Comparison of ENCODE assay signal across 10 cellular contexts in genomic region chr6:87808005-87808757, GRCh38.
DNase-seq lines count a peak whose midpoint lies in the region; ATAC-seq, FAIRE-seq and TF ChIP-seq lines count a peak whose summit lies in the region.
"Had no signal": no experiment of that assay in that cellular context is flagged by ENCODE, and none has a peak within 500 bp of the region (broad histone marks: within the 10 kb centered on the region; RNA-seq: fewer than 3 reads in every experiment).

No MANE protein-coding gene starts in this region.

- H3K27me3 ChIP-seq in Panc1 (ENCODE audit: control insufficient read depth, insufficient read depth, low read length) (no peaks in the 10 kb centered on the region; the same call in 1 of the 2 replicates), keratinocyte (ENCODE audit: control insufficient read depth, extremely low read depth, insufficient read depth, low read length) (peaks cover 11% of the 10 kb centered on the region), Karpas-422 (ENCODE audit: low read length) (no peaks in the 10 kb centered on the region)

- H3K4me2 ChIP-seq in keratinocyte (ENCODE audit: control insufficient read depth, extremely low read depth, insufficient read depth, low read depth, low read length) (peak overlapping the region; percentile 18), Karpas-422 (ENCODE audit: low read depth, low read length, poor library complexity, severe bottlenecking) (no peak overlapping the region)

- H3K4me1 ChIP-seq in Panc1 (ENCODE audit: control insufficient read depth, insufficient read depth, low read length) (no peaks in the 10 kb centered on the region), keratinocyte (ENCODE audit: control insufficient read depth, extremely low read depth, insufficient read depth, low read length) (peaks cover 14% of the 10 kb centered on the region), Karpas-422 (ENCODE audit: low read length) (no peaks in the 10 kb centered on the region)

- H3K27ac ChIP-seq in Panc1 (ENCODE audit: low read length) (no peak overlapping the region), keratinocyte (ENCODE audit: control insufficient read depth, insufficient read depth, low read length) (no peak overlapping the region), Karpas-422 (ENCODE audit: low read length) (no peak overlapping the region)

- CTCF ChIA-PET in Panc1 (lab: Charles Lee): no interaction called here

- ATAC-seq in HG02870 (IDR thresholded peaks at IDR 0.05; ENCODE audit: unreplicated experiment) (peak; percentile 49), Panc1 (peak; percentile 81), HG03378 (IDR thresholded peaks at IDR 0.05; ENCODE audit: unreplicated experiment) (no peak), HG02938 (IDR thresholded peaks at IDR 0.05; ENCODE audit: unreplicated experiment) (no peak)
- ATAC-seq: right cardiac atrium had no signal

- dilution Hi-C loops in keratinocyte (cut with MboI; ENCODE audit: extremely low pct_ligation_motif_present, low sequenced_read_pairs): no loop called here

- BruUV-seq in Panc1 (replicated peaks; lab: Mats Ljungman, UMichigan): no TSS peak

- H3K4me3 ChIP-seq in GM12865 (ENCODE audit: low read depth, low read length): no peak overlapping the region
- no peak overlapping the region for H3K4me3 ChIP-seq in Panc1 (ENCODE audit: low read depth in 2 of 2, low read length in 2 of 2)
- H3K4me3 ChIP-seq in keratinocyte (ENCODE audit: control insufficient read depth in 2 of 3, extremely low read depth in 1 of 3, insufficient read depth in 2 of 3, low read depth in 1 of 3, low read length in 3 of 3): no peak overlapping the region
- H3K4me3 ChIP-seq in Karpas-422 (ENCODE audit: low read length): no peak overlapping the region

- H4K20me1 ChIP-seq in keratinocyte (ENCODE audit: control insufficient read depth, extremely low read depth, insufficient read depth, low read length): no peaks in the 10 kb centered on the region
- no peaks in the 10 kb centered on the region for H4K20me1 ChIP-seq in Karpas-422 (ENCODE audit: insufficient read depth, low read depth, low read length)

- H3K9me2 ChIP-seq in Karpas-422 (replicated peaks; ENCODE audit: insufficient read depth, low read length): no peaks in the 10 kb centered on the region

- TF ChIP-seq CTCF in GM12865 (IDR thresholded peaks at IDR 0.05; ENCODE audit: insufficient read depth, low read depth, low read length, missing control alignments): no peak
- no peak for TF ChIP-seq CTCF in Panc1 (IDR thresholded peaks at IDR 0.05)
- no peak for TF ChIP-seq CTCF in keratinocyte (optimal IDR thresholded peaks at IDR 0.05 in 1 of 3, IDR thresholded peaks at IDR 0.05 in 1 of 3, conservative IDR thresholded peaks at IDR 0.05 in 1 of 3; ENCODE audit: extremely low read depth in 1 of 3, insufficient read depth in 2 of 3, low read length in 3 of 3)

- H3K9me3 ChIP-seq in Panc1 (ENCODE audit: control insufficient read depth, insufficient read depth, low read depth, low read length) (no peaks in the 10 kb centered on the region), keratinocyte (ENCODE audit: control insufficient read depth, low read depth, low read length) (no peaks in the 10 kb centered on the region), Karpas-422 (ENCODE audit: low read length) (no peaks in the 10 kb centered on the region)

- H3K79me2 ChIP-seq in keratinocyte (ENCODE audit: control insufficient read depth, insufficient read depth, low read length) (no peaks in the 10 kb centered on the region), Karpas-422 (ENCODE audit: low read length) (no peaks in the 10 kb centered on the region)

- DNase-seq in GM12865 (ENCODE audit: low read depth) (peak; percentile 44), Panc1 (ENCODE audit: low read depth, low spot score) (peak; percentile 57), keratinocyte (ENCODE audit: low read depth, low spot score) (peak; percentile 79), Karpas-422 (no peak)
- DNase-seq: NCI-H1092 treated with DMSO at 0.1 percent for 48 hours, right cardiac atrium had no signal

- intact Hi-C loops in Panc1 (cut with micrococcal nuclease; ENCODE audit: unreplicated experiment): no loop called here

- H2AFZ ChIP-seq in keratinocyte (ENCODE audit: control insufficient read depth, low read length) (no peak overlapping the region), Karpas-422 (ENCODE audit: low read length) (no peak overlapping the region)

- in situ Hi-C loops in Panc1 (cut with HindIII; ENCODE audit: low pct_unique_long_range_greater_than_20kb, low sequenced_read_pairs): no loop called here

- peak; percentile 91 for FAIRE-seq in keratinocyte (lab: Jason Lieb, UNC)
- FAIRE-seq: frontal cortex had no signal

- no peak overlapping the region for H3K9ac ChIP-seq in keratinocyte (ENCODE audit: control insufficient read depth, extremely low read depth, insufficient read depth, low read length)
- H3K9ac ChIP-seq in Karpas-422 (ENCODE audit: low read length): no peak overlapping the region

- no peaks in the 10 kb centered on the region for H3K36me3 ChIP-seq in Panc1 (ENCODE audit: control insufficient read depth, insufficient read depth, low read length)
- H3K36me3 ChIP-seq in keratinocyte (ENCODE audit: control insufficient read depth in 2 of 2, extremely low read depth in 1 of 2, insufficient read depth in 2 of 2, low read length in 2 of 2): no peaks in the 10 kb centered on the region
- no peaks in the 10 kb centered on the region for H3K36me3 ChIP-seq in Karpas-422 (ENCODE audit: insufficient read depth, low read length)

- H3K9me1 ChIP-seq in keratinocyte (ENCODE audit: control insufficient read depth, extremely low read depth, insufficient read depth, low read length): no peaks in the 10 kb centered on the region

- POLR2A ChIA-PET in Panc1 (lab: Charles Lee): interaction anchor here (0.6 kb wide), 1 partner anchor 110 kb away, joined by 6 read pairs; no protein-coding TSS in a partner anchor

Comparison
In these comparisons a context has a peak if more than half of its experiments do, and no peak if none do; other contexts are left out.
1. ATAC-seq: peak in HG02870 (single experiment) and Panc1 (single experiment); none in HG03378 (single experiment) and HG02938 (single experiment).